In the genomic region with DNA sequence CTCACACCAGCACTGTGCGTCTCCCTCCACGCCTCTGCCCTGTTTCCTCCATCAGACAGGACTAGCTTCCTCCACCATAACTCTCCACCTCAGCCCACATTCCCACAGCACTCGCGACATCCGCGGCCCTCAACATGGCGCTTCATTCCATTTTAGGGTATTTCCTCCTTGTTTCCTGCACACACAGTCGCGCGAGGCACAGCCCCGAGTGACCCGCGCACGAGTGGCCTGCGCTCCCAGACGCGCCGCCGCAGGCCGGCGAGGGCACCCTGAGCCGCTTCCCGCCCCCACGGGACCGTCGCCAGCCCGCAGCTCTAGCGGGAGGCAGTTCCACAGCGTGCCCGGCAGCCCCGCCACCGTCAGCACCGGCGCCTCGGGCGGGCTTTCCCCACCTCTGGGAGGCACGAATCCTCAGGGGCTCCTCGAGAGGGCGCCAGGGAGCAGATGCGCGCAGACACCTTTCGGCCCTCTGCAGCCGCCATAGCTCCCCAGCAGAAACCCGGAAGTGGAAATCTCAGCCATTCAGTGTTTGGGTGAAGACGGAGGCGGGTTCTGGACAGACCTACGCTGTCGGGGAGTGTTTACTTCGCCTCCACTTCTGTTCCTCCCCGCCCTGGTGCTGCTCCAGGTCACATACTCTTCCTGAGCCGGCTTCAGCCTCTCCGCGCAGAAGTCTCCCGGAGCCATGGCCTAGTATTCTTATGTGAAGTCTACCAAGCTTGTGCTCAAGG, we compare ENCODE assay signal across 8 cellular contexts.
DNase-seq lines count a peak whose midpoint lies in the region; ATAC-seq and TF ChIP-seq lines count a peak whose summit lies in the region.
"Not testable (repeated sequence)": the region's sequence is repeated elsewhere in the genome, so short reads cannot be mapped to it uniquely, and the experiment has no call there.

No MANE protein-coding gene starts in this region.

- peak; percentile 99 for ATAC-seq in GM19463 (IDR thresholded peaks at IDR 0.05; ENCODE audit: unreplicated experiment)
- ATAC-seq in HG03378 (IDR thresholded peaks at IDR 0.05; ENCODE audit: unreplicated experiment) = peak; percentile 100

- not testable (repeated sequence) for H3K4me1 Mint-ChIP-seq in glutamatergic neuron (ENCODE audit: low read depth, unreplicated experiment)
- peaks cover 13% of the 10 kb centered on the region for H3K4me1 Mint-ChIP-seq in nephron progenitor cell

- not testable (repeated sequence) for H3K9me3 Mint-ChIP-seq in glutamatergic neuron (ENCODE audit: unreplicated experiment)
- peaks cover 51% of the 10 kb centered on the region for H3K9me3 Mint-ChIP-seq in nephron progenitor cell

- H3K27me3 Mint-ChIP-seq in glutamatergic neuron (ENCODE audit: unreplicated experiment); nephron progenitor cell (ENCODE audit: low read depth, poor library complexity): not testable (repeated sequence)

- TF ChIP-seq CTCF in glutamatergic neuron (IDR thresholded peaks at IDR 0.05; ENCODE audit: partially characterized antibody, unreplicated experiment) (peak; percentile 82), nephron progenitor cell (IDR thresholded peaks at IDR 0.05) (peak; percentile 76)

- H3K27ac Mint-ChIP-seq in glutamatergic neuron (ENCODE audit: unreplicated experiment) = peak overlapping the region; percentile 94
- H3K27ac Mint-ChIP-seq in nephron progenitor cell = peak overlapping the region; percentile 98

- H3K4me3 Mint-ChIP-seq in glutamatergic neuron (ENCODE audit: unreplicated experiment) = peak overlapping the region; percentile 98
- not testable (repeated sequence) for H3K4me3 Mint-ChIP-seq in nephron progenitor cell

- not testable (repeated sequence) for H3K36me3 Mint-ChIP-seq in glutamatergic neuron (ENCODE audit: unreplicated experiment)
- H3K36me3 Mint-ChIP-seq in nephron progenitor cell (ENCODE audit: low read depth) = peaks cover 19% of the 10 kb centered on the region

- peak; percentile 82 for DNase-seq in COLO829 (ENCODE audit: low spot score)
- DNase-seq in T follicular helper cell (ENCODE audit: low read depth) = peak; percentile 98
- DNase-seq in amniotic epithelial cell (ENCODE audit: low read depth) = peak; percentile 99
- DNase-seq in glutamatergic neuron = peak; percentile 97
- peak; percentile 91 for DNase-seq in nephron progenitor cell
- peak; percentile 97 for DNase-seq in stimulated activated CD8-positive, alpha-beta memory T cell treated with anti-CD3 and anti-CD28 coated beads, Interleukin-4, amount 100 ng/mL, for 24 hours (ENCODE audit: low read depth)

Comparison
In these comparisons a context has a peak if more than half of its experiments do, and no peak if none do; other contexts are left out.
1. Peak in every context shown above with its lines: DNase-seq and ATAC-seq.